8 cellular contexts compared by ENCODE assay signal in genomic region chr19:53333466-53334449, GRCh38. TPM values are rescaled to one million over a fixed set of nuclear protein-coding genes. Genes with fewer than 3 reads are reported as not detected.
DNase-seq lines count a peak whose midpoint lies in the region; ATAC-seq and TF ChIP-seq lines count a peak whose summit lies in the region.

TSS of gene ZNF845 (plus strand) at chr19:53333749. CDS start at chr19:53341308, 7,559 bp downstream.

- H3K9ac ChIP-seq in adipocyte (ENCODE audit: low read length), result peak within 1 kb of the TSS; percentile 95

- H3K9me3 ChIP-seq in adipocyte (ENCODE audit: control insufficient read depth, low read length) (peaks cover 19% of the 10 kb centered on the region), heart right ventricle (peaks cover 0 to 30% (median 0%) of the 10 kb centered on the region in 11 donors), upper lobe of right lung (no peaks in the 10 kb centered on the region)

- no peaks in the 10 kb centered on the region for H3K27me3 ChIP-seq in adipocyte (replicated peaks; ENCODE audit: control insufficient read depth, insufficient read depth, low read length)
- peaks cover 0 to 5% (median 0%) of the 10 kb centered on the region in 7 donors for H3K27me3 ChIP-seq in heart right ventricle
- H3K27me3 ChIP-seq in upper lobe of right lung, result no peaks in the 10 kb centered on the region

- H3K27ac ChIP-seq in heart right ventricle (peak within 1 kb of the TSS; percentile 43 to 83 (median 76)), upper lobe of right lung (peak within 1 kb of the TSS; percentile 72)

- 0% methylated on average over 61 of the region's 61 CpGs for WGBS in heart right ventricle, 2 donors

- peak; percentile 42 for DNase-seq in GM12864 (ENCODE audit: low read depth)
- peak; percentile 85 for DNase-seq in NCI-H1105 treated with DMSO at 0.1 percent for 48 hours (lab: John Stamatoyannopoulos, UW)
- DNase-seq in SW480 (ENCODE audit: low spot score), result peak; percentile 86
- DNase-seq in adipocyte (ENCODE audit: low read depth), result peak; percentile 97
- DNase-seq in heart right ventricle, result peak; percentile 92 to 96
- DNase-seq in posterior vena cava (ENCODE audit: low spot score), result peak; percentile 99
- peak; percentile 96 for DNase-seq in upper lobe of right lung

- intact Hi-C loops in heart right ventricle (cut with DNase I) (loop anchor here in 3 of 10 donors (2.0 to 10.0 kb wide), 4 partner anchors 61 to 139 kb away; partner anchors contain the start of genes ZNF677 (in 2 of the 3), VN1R2 (in 1 of the 3), ZNF665 (in 1 of the 3) and ZNF765 (in 1 of the 3)), posterior vena cava (cut with DNase I) (loop anchor here in 1 of 2 donors (5.0 kb wide), 1 partner anchor 1876 kb away; the partner anchor contains the start of gene SIGLEC8), upper lobe of right lung (cut with DNase I) (no loop called here)

- H3K4me3 ChIP-seq in GM12864 (ENCODE audit: low read depth, low read length), result peak within 1 kb of the TSS; percentile 64
- H3K4me3 ChIP-seq in adipocyte (ENCODE audit: low read length), result peak within 1 kb of the TSS; percentile 100
- peak within 1 kb of the TSS; percentile 58 to 90 (median 72) for H3K4me3 ChIP-seq in heart right ventricle
- H3K4me3 ChIP-seq in upper lobe of right lung, result peak within 1 kb of the TSS; percentile 76

- TF ChIP-seq CTCF in GM12864 (IDR thresholded peaks at IDR 0.05; ENCODE audit: low read depth, low read length, missing control alignments) (no peak), heart right ventricle (IDR thresholded peaks at IDR 0.05) (no peak), upper lobe of right lung (IDR thresholded peaks at IDR 0.05) (no peak)

- ATAC-seq in HG02623 (IDR thresholded peaks at IDR 0.05; ENCODE audit: unreplicated experiment) (peak; percentile 94), heart right ventricle (peak; percentile 99 to 100 (median 100)), upper lobe of right lung (peak; percentile 100)

- H3K4me1 ChIP-seq in adipocyte (ENCODE audit: control insufficient read depth, insufficient read depth, low read length) (peaks cover 4% of the 10 kb centered on the region), heart right ventricle (peaks cover 2 to 15% (median 8%) of the 10 kb centered on the region in 9 donors), upper lobe of right lung (peaks cover 3% of the 10 kb centered on the region)

- H3K36me3 ChIP-seq in adipocyte (ENCODE audit: control insufficient read depth, insufficient read depth, low read length, severe bottlenecking), result peaks cover 6% of the 10 kb centered on the region
- peaks cover 0 to 15% (median 0%) of the 10 kb centered on the region in 9 donors for H3K36me3 ChIP-seq in heart right ventricle
- H3K36me3 ChIP-seq in upper lobe of right lung, result no peaks in the 10 kb centered on the region

RNA-seq across cellular contexts. Expression of gene ZNF845, which starts in this region (rescaled TPM):
- total RNA-seq in heart right ventricle (1 to 10 TPM; 2.7 to 4.9 (median 3.8) TPM), posterior vena cava (1 to 10 TPM; 6.6 to 6.7 TPM), upper lobe of right lung (7.8 TPM)
- 1 to 10 TPM; 1.3 to 2.2 TPM for polyA plus RNA-seq in heart right ventricle

Comparison
In these comparisons a context has a peak if more than half of its experiments do, and no peak if none do; other contexts are left out.
1. Peak in every context shown above with its lines: DNase-seq, ATAC-seq, H3K4me3 ChIP-seq and H3K27ac ChIP-seq.
2. DNase-seq: peak in every context shown above with its lines; median percentile 99 in posterior vena cava; 97 in adipocyte; 96 in upper lobe of right lung; 94 in heart right ventricle; 86 in SW480; 85 in NCI-H1105 treated with DMSO at 0.1 percent for 48 hours; 42 in GM12864.